In the genomic region with DNA sequence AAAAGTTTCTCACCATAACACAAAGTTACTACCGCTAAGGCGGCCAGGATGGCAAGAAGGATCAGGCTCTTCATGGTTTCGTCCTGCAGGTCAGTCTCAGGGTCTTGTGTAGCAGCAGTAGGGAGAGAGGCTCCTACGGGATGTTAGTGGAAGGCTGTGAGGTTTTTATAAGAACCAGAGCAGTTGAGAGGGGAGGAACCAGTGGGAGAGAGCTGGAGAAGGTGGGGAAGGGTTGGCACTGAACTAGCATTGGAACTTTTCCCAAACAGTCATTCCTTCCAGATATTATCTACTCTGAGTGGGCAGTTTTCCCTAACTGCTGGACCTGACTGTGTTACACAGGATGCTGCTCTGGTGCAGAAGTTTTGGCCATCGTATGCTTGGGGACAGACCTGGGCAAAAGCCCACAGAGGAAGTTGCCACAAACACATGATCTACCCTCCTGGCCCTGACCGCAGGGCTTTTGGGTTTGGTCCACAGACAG, we compare ENCODE assay signal across 8 cellular contexts. TPM values are rescaled to one million over a fixed set of nuclear protein-coding genes. Genes with fewer than 3 reads are reported as not detected.
DNase-seq lines count a peak whose midpoint lies in the region; ATAC-seq and TF ChIP-seq lines count a peak whose summit lies in the region.

MGP (minus strand) TSS at position 137 of the 484 bp plus-strand sequence; CDS start at position 74, 63 bp downstream.

- no peaks in the 10 kb centered on the region for H3K9me3 Mint-ChIP-seq in T-cell

- ATAC-seq in DND-41 (ENCODE audit: insufficient read depth, low read depth) (no peak), T-cell (replicated peaks in 1 of 4) (no peak), sciatic nerve (peak; percentile 92), GM19452 (IDR thresholded peaks at IDR 0.05; ENCODE audit: unreplicated experiment) (no peak), GM21515 (IDR thresholded peaks at IDR 0.05; ENCODE audit: unreplicated experiment) (no peak), GM19351 (IDR thresholded peaks at IDR 0.05; ENCODE audit: unreplicated experiment) (no peak)

- H3K27ac Mint-ChIP-seq in T-cell, result peak within 1 kb of the TSS; percentile 41 to 69

- no peaks in the 10 kb centered on the region for H3K36me3 ChIP-seq in DND-41 (ENCODE audit: insufficient read depth, low read length)

- H3K4me3 ChIP-seq in DND-41 (ENCODE audit: low read depth in 1 of 2, low read length in 2 of 2), result no peak within 1 kb of the TSS

- no peaks in the 10 kb centered on the region for H3K9me3 ChIP-seq in DND-41 (ENCODE audit: insufficient read depth, low read length, severe bottlenecking)

- H3K9ac ChIP-seq in DND-41 (ENCODE audit: low read depth, low read length), result no peak within 1 kb of the TSS

- no peaks in the 10 kb centered on the region for H4K20me1 ChIP-seq in DND-41 (ENCODE audit: insufficient read depth, low read length)

- TF ChIP-seq CTCF in DND-41 (IDR thresholded peaks at IDR 0.05; ENCODE audit: borderline replicate concordance, extremely low read depth, low read length, poor library complexity, severe bottlenecking), result no peak

- no peak within 1 kb of the TSS for H2AFZ ChIP-seq in DND-41 (ENCODE audit: low read depth, low read length)

- no peak for DNase-seq in DND-41
- no peak for DNase-seq in T-cell
- peak; percentile 11 for DNase-seq in globus pallidus (ENCODE audit: low spot score)
- DNase-seq in sciatic nerve (ENCODE audit: low spot score), result peak; percentile 65
- no peak for DNase-seq in NCI-H1417 (lab: John Stamatoyannopoulos, UW)

- CTCF ChIA-PET in T-cell (lab: Charles Lee), result no interaction called here

- H3K4me2 ChIP-seq in DND-41 (ENCODE audit: insufficient read depth, low read length), result peak within 1 kb of the TSS; percentile 57

- no peaks in the 10 kb centered on the region for H3K27me3 ChIP-seq in DND-41 (ENCODE audit: insufficient read depth, low read length, poor library complexity)

- H3K27me3 Mint-ChIP-seq in T-cell, result peaks cover 0 to 17% of the 10 kb centered on the region in 2 donors

- H3K4me3 Mint-ChIP-seq in T-cell, result peak within 1 kb of the TSS in 2 of 3 donors; percentile 46 to 67

- H3K4me1 ChIP-seq in DND-41 (ENCODE audit: insufficient read depth, low read length), result peaks cover 45% of the 10 kb centered on the region

- no peaks in the 10 kb centered on the region for H3K36me3 Mint-ChIP-seq in T-cell

- H3K27ac ChIP-seq in DND-41 (ENCODE audit: low read length), result no peak within 1 kb of the TSS

- intact Hi-C loops in sciatic nerve (cut with DNase I), result no loop called here

- POLR2A ChIA-PET in T-cell (lab: Charles Lee), result no interaction called here

- no peaks in the 10 kb centered on the region for H3K79me2 ChIP-seq in DND-41 (ENCODE audit: insufficient read depth, low read length)

- peaks cover 34 to 42% (median 42%) of the 10 kb centered on the region in 3 donors for H3K4me1 Mint-ChIP-seq in T-cell

RNA-seq across cellular contexts. Expression of gene MGP, which starts in this region (rescaled TPM):
- total RNA-seq in T-cell (1 to 10 TPM; 1.5 to 4.0 (median 2.2) TPM), sciatic nerve (1,381 TPM)

Comparison
In these comparisons a context has a peak if more than half of its experiments do, and no peak if none do; other contexts are left out.
1. RNA of gene MGP (total RNA-seq): 1,381 TPM in sciatic nerve (single experiment); 1.5 to 4.0 TPM in T-cell; every median in the first group is over 100 times any median in the second.
2. DNase-seq: peak in globus pallidus (single experiment) and sciatic nerve (single experiment); none in DND-41 (single experiment), T-cell (0 of 34) and NCI-H1417 (0 of 3).